In the genomic region with DNA sequence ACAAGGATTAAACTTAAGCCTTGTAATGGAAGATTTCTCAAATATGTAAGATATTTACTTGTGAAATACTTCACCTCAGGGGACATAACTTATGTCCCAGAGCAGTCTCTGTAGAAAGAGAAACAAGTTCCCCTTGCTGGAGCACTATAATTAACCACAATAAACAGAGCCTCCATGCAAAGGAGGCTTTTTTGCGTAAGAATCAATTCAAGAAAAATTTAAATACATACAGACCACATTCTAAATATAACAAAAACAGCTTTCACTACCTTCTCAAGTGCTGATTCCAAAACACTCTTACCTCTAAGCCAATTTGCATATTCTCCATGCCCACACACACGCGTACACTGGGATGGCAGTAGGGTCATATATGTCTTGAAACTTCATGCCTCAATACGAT, we compare ENCODE assay signal across 12 cellular contexts. TPM values are rescaled to one million over a fixed set of nuclear protein-coding genes. Genes with fewer than 3 reads are reported as not detected.
DNase-seq lines count a peak whose midpoint lies in the region; ATAC-seq and TF ChIP-seq lines count a peak whose summit lies in the region.
"Had no signal": no experiment of that assay in that cellular context is flagged by ENCODE, and none has a peak within 500 bp of the region (broad histone marks: within the 10 kb centered on the region; RNA-seq: fewer than 3 reads in every experiment).

No MANE protein-coding gene starts in this region.

- H3K9me3 ChIP-seq in left ventricle myocardium inferior (replicated peaks), result peaks cover 14% of the 10 kb centered on the region

- H3K27ac Mint-ChIP-seq in activated naive CD8-positive, alpha-beta T cell treated with anti-CD3 and anti-CD28 coated beads, Interleukin-2, amount 50 U/mL, for 24 hours, result no peak overlapping the region
- H3K27ac Mint-ChIP-seq: dendritic cell treated with granulocyte-macrophage colony-stimulating factor and Interleukin-4, amounts not matched to agents 40 ng/mL and 50 ng/mL, for 4 days had no signal

- peak; percentile 43 for DNase-seq in GM06990 (ENCODE audit: extremely low read depth, insufficient read length)
- DNase-seq in SIG-M5 (lab: John Stamatoyannopoulos, UW), result peak; percentile 36
- DNase-seq in COLO668 (lab: John Stamatoyannopoulos, UW; ENCODE audit: unreplicated experiment), result no peak
- DNase-seq in cardiac septum (ENCODE audit: low spot score), result no peak
- no peak for DNase-seq in left ventricle myocardium inferior
- DNase-seq in activated naive CD8-positive, alpha-beta T cell treated with anti-CD3 and anti-CD28 coated beads, Interleukin-2, amount 50 U/mL, for 24 hours, result no peak
- DNase-seq: OCI-M1; stimulated activated CD4-positive, alpha-beta T cell treated with anti-CD3 and anti-CD28 coated beads, Interleukin-15, amount 100 ng/mL, for 24 hours had no signal

- H3K27ac ChIP-seq in left ventricle myocardium inferior (replicated peaks), result no peak overlapping the region
- H3K27ac ChIP-seq: C4-2B had no signal

- no peaks in the 10 kb centered on the region; the same call in none of the 2 replicates for H3K36me3 ChIP-seq in GM06990 (ENCODE audit: control insufficient read depth, insufficient read depth, low read length)
- peaks cover 13% of the 10 kb centered on the region for H3K36me3 ChIP-seq in left ventricle myocardium inferior

- intact Hi-C loops in cardiac septum (cut with DNase I) (no loop called here), left ventricle myocardium inferior (cut with micrococcal nuclease) (no loop called here)

- H3K9me3 Mint-ChIP-seq in activated naive CD8-positive, alpha-beta T cell treated with anti-CD3 and anti-CD28 coated beads, Interleukin-2, amount 50 U/mL, for 24 hours, result peaks cover 4% of the 10 kb centered on the region

- TF ChIP-seq CTCF in GM06990 (IDR thresholded peaks at IDR 0.05; ENCODE audit: insufficient read depth, low read length, poor library complexity, severe bottlenecking) (no peak), left ventricle myocardium inferior (IDR thresholded peaks at IDR 0.05; ENCODE audit: borderline replicate concordance) (no peak)

- peaks cover 7% of the 10 kb centered on the region for H3K36me3 Mint-ChIP-seq in activated naive CD8-positive, alpha-beta T cell treated with anti-CD3 and anti-CD28 coated beads, Interleukin-2, amount 50 U/mL, for 24 hours (ENCODE audit: low read depth)

- no peaks in the 10 kb centered on the region for H3K4me1 ChIP-seq in left ventricle myocardium inferior

- no peak overlapping the region for H3K4me3 Mint-ChIP-seq in activated naive CD8-positive, alpha-beta T cell treated with anti-CD3 and anti-CD28 coated beads, Interleukin-2, amount 50 U/mL, for 24 hours
- H3K4me3 Mint-ChIP-seq: dendritic cell treated with granulocyte-macrophage colony-stimulating factor and Interleukin-4, amounts not matched to agents 40 ng/mL and 50 ng/mL, for 4 days had no signal

- peak; percentile 88 for ATAC-seq in GM19467 (IDR thresholded peaks at IDR 0.05; ENCODE audit: unreplicated experiment)
- ATAC-seq in HG03095 (IDR thresholded peaks at IDR 0.05; ENCODE audit: unreplicated experiment), result peak; percentile 87
- no peak for ATAC-seq in activated naive CD8-positive, alpha-beta T cell treated with anti-CD3 and anti-CD28 coated beads, Interleukin-2, amount 50 U/mL, for 24 hours

- H3K27me3 ChIP-seq in GM06990 (replicated peaks; ENCODE audit: control insufficient read depth, insufficient read depth, low read length) (no peaks in the 10 kb centered on the region), left ventricle myocardium inferior (ENCODE audit: low read depth) (no peaks in the 10 kb centered on the region)

- no peaks in the 10 kb centered on the region for H3K27me3 Mint-ChIP-seq in activated naive CD8-positive, alpha-beta T cell treated with anti-CD3 and anti-CD28 coated beads, Interleukin-2, amount 50 U/mL, for 24 hours
- H3K27me3 Mint-ChIP-seq: dendritic cell treated with granulocyte-macrophage colony-stimulating factor and Interleukin-4, amounts not matched to agents 40 ng/mL and 50 ng/mL, for 4 days had no signal

- no peak overlapping the region for H3K4me3 ChIP-seq in GM06990 (replicated peaks; ENCODE audit: low read depth, low read length)
- H3K4me3 ChIP-seq in left ventricle myocardium inferior, result no peak overlapping the region

- no peaks in the 10 kb centered on the region for H3K4me1 Mint-ChIP-seq in activated naive CD8-positive, alpha-beta T cell treated with anti-CD3 and anti-CD28 coated beads, Interleukin-2, amount 50 U/mL, for 24 hours

RNA-seq across cellular contexts. Expression of gene CCNB1, which starts 30.7 kb away (rescaled TPM):
- total RNA-seq in cardiac septum, result 2.1 TPM
- total RNA-seq in left ventricle myocardium inferior, result 3.5 TPM

RNA-seq across cellular contexts. Expression of gene SLC30A5, which starts 42.5 kb away (rescaled TPM):
- total RNA-seq in cardiac septum (40.7 TPM), left ventricle myocardium inferior (31.8 TPM)

RNA-seq across cellular contexts. Expression of gene CENPH, which starts 53.1 kb away (rescaled TPM):
- total RNA-seq in cardiac septum (2.9 TPM), left ventricle myocardium inferior (3.1 TPM)

Comparison
In these comparisons a context has a peak if more than half of its experiments do, and no peak if none do; other contexts are left out.
1. DNase-seq: peak in GM06990 (single experiment) and SIG-M5 (single experiment); none in COLO668 (single experiment), cardiac septum (single experiment), left ventricle myocardium inferior (single experiment) and activated naive CD8-positive, alpha-beta T cell treated with anti-CD3 and anti-CD28 coated beads, Interleukin-2, amount 50 U/mL, for 24 hours (single experiment).